ENCODE assay signal across 9 cellular contexts in the genomic region with DNA sequence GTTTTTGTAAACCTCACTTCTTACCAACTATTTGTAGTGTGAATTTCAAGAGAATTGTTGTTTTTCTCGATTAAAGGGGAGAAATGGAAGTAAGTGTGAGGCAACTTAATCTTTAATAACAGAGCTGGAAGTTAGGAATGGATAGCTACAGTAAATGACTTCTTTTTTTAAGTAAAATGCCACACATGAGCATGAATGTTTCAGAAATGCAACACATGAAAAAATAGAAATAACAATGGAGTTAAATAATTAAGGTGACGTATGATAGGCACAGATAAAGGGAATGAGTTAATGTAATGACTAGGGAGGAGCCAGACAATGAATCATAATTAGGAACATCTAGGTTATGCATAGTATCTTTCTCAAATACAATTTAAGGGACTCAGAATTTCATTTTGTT. TPM values are rescaled to one million over a fixed set of nuclear protein-coding genes. Genes with fewer than 3 reads are reported as not detected.
DNase-seq lines count a peak whose midpoint lies in the region; ATAC-seq, FAIRE-seq and TF ChIP-seq lines count a peak whose summit lies in the region.
"Had no signal": no experiment of that assay in that cellular context is flagged by ENCODE, and none has a peak within 500 bp of the region (broad histone marks: within the 10 kb centered on the region; RNA-seq: fewer than 3 reads in every experiment).

No MANE protein-coding gene starts in this region.

- in situ Hi-C loops in GM13976 (cut with MboI; ENCODE audit: low sequenced_read_pairs, unreplicated experiment): no loop called here

- FAIRE-seq in small intestine (lab: Jason Lieb, UNC): no peak

- H3K36me3 ChIP-seq in Peyer's patch (no peaks in the 10 kb centered on the region), small intestine (ENCODE audit: control insufficient read depth in 2 of 2, insufficient read depth in 2 of 2, low read length in 2 of 2) (no peaks in the 10 kb centered on the region)

- no peaks in the 10 kb centered on the region for H3K9me3 Mint-ChIP-seq in endothelial cell (ENCODE audit: unreplicated experiment)
- H3K9me3 Mint-ChIP-seq: neural crest cell had no signal

- H3K27me3 ChIP-seq in Peyer's patch (no peaks in the 10 kb centered on the region), small intestine (ENCODE audit: control insufficient read depth in 2 of 2, insufficient read depth in 2 of 2, low read length in 2 of 2) (no peaks in the 10 kb centered on the region)

- peak overlapping the region; percentile 73 for H3K27ac Mint-ChIP-seq in endothelial cell (ENCODE audit: unreplicated experiment)

- H3K27me3 Mint-ChIP-seq in endothelial cell (ENCODE audit: unreplicated experiment): peaks cover 4% of the 10 kb centered on the region

- ATAC-seq in HG02885 (IDR thresholded peaks at IDR 0.05; ENCODE audit: poor library complexity, unreplicated experiment): no peak

- TF ChIP-seq CTCF in GM12875 (IDR thresholded peaks at IDR 0.05; ENCODE audit: borderline replicate concordance, insufficient read depth, low read depth, low read length) (no peak), Peyer's patch (IDR thresholded peaks at IDR 0.05) (no peak), endothelial cell (IDR thresholded peaks at IDR 0.05; ENCODE audit: unreplicated experiment) (no peak), GM13976 (IDR thresholded peaks at IDR 0.05; ENCODE audit: borderline replicate concordance, control extremely low read depth, extremely low read depth, insufficient read depth, missing control alignments) (no peak)

- 4 to 33% (median 12%) methylated on average over 2 of the region's 2 CpGs for WGBS in small intestine, 3 donors

- peak overlapping the region; percentile 72 for H3K4me3 Mint-ChIP-seq in endothelial cell (ENCODE audit: unreplicated experiment)

- H3K36me3 Mint-ChIP-seq in endothelial cell (ENCODE audit: low read depth, unreplicated experiment): peaks cover 4% of the 10 kb centered on the region

- DNase-seq in Peyer's patch (no peak), endothelial cell (ENCODE audit: low spot score) (no peak), small intestine (peak; percentile 54), occipital lobe (lab: John Stamatoyannopoulos, UW) (no peak), GM13976 (ENCODE audit: low spot score) (no peak)
- DNase-seq: SHP77 had no signal

- no peaks in the 10 kb centered on the region for H3K9me3 ChIP-seq in Peyer's patch
- H3K9me3 ChIP-seq in small intestine (ENCODE audit: control insufficient read depth, low read depth): no peaks in the 10 kb centered on the region

- TF ChIP-seq POLR2A in Peyer's patch (IDR thresholded peaks at IDR 0.05): no peak

- H3K4me3 ChIP-seq in GM12875 (ENCODE audit: low read depth, low read length) (peak overlapping the region; percentile 83), Peyer's patch (peak overlapping the region in 2 of 4 donors; percentile 22 to 66), small intestine (ENCODE audit: low read depth in 1 of 2, low read length in 2 of 2) (no peak overlapping the region)

- H3K4me1 ChIP-seq in Peyer's patch (peaks cover 0 to 8% (median 0%) of the 10 kb centered on the region in 4 donors), small intestine (ENCODE audit: control insufficient read depth in 2 of 2, insufficient read depth in 1 of 2, low read depth in 1 of 2, low read length in 1 of 2) (no peaks in the 10 kb centered on the region)

- peaks cover 34% of the 10 kb centered on the region for H3K4me1 Mint-ChIP-seq in endothelial cell (ENCODE audit: unreplicated experiment)

- H3K27ac ChIP-seq in Peyer's patch (peak overlapping the region in 3 of 4 donors; percentile 14 to 99 (median 98)), small intestine (ENCODE audit: low read depth in 1 of 2, low read length in 1 of 2) (no peak overlapping the region)

RNA-seq across cellular contexts. Expression of a gene that starts 3.4 kb away (rescaled TPM):
- total RNA-seq in Peyer's patch (10 to 100 TPM; 11.7 to 79.2 (median 16.7) TPM), endothelial cell (ENCODE audit: unreplicated experiment) (16.4 TPM), occipital lobe (8.6 TPM)
- 1 to 10 TPM in 2 of 3 donors, under 1 TPM in 1; 0.81 to 3.5 (median 2.2) TPM for polyA plus RNA-seq in small intestine

Comparison
In these comparisons a context has a peak if more than half of its experiments do, and no peak if none do; other contexts are left out.
1. H3K27ac ChIP-seq: peak in Peyer's patch (3 of 4); none in small intestine (0 of 2).